19 cellular contexts compared by ENCODE assay signal in genomic region chr3:159429702-159430101, GRCh38.
A peak's percentile ranks its signal among the peaks of the same experiment; 100 is the strongest.
DNase-seq lines count a peak whose midpoint lies in the region; TF ChIP-seq lines count a peak whose summit lies in the region.
"Had no signal": no experiment of that assay in that cellular context is flagged by ENCODE, and none has a peak within 500 bp of the region (broad histone marks: within the 10 kb centered on the region; RNA-seq: fewer than 3 reads in every experiment).

No MANE protein-coding gene starts in this region.

- no peaks in the 10 kb centered on the region for H3K79me2 ChIP-seq in neural cell (replicated peaks; ENCODE audit: insufficient read depth, low read length)

- no peaks in the 10 kb centered on the region for H3K27me3 ChIP-seq in neural cell (ENCODE audit: insufficient read depth, low read depth, low read length)
- H3K27me3 ChIP-seq: BE2C; BLaER1 treated with 17β-estradiol and CSF1 and Interleukin-3, amounts not matched to agents 10 nM and 100 nM had no signal

- peak; percentile 77 for TF ChIP-seq EP300 in neural cell (conservative IDR thresholded peaks at IDR 0.05; ENCODE audit: poor library complexity, severe bottlenecking)

- no peak for TF ChIP-seq RAD21 in neural cell (conservative IDR thresholded peaks at IDR 0.05)

- H3K4me2 ChIP-seq in neural cell (ENCODE audit: low read length): no peak overlapping the region
- H3K4me2 ChIP-seq: A549; BLaER1 treated with 17β-estradiol and CSF1 and Interleukin-3, amounts not matched to agents 10 nM and 100 nM had no signal

- H2AFZ ChIP-seq in neural cell (ENCODE audit: low read depth, low read length): no peak overlapping the region
- H2AFZ ChIP-seq: GM23248 had no signal

- no peak overlapping the region for H3K9ac ChIP-seq in neural cell (ENCODE audit: low read length)
- H3K9ac ChIP-seq: BLaER1 treated with 17β-estradiol and CSF1 and Interleukin-3, amounts not matched to agents 10 nM and 100 nM; GM23248 had no signal

- no peaks in the 10 kb centered on the region for H3K9me3 ChIP-seq in neural cell (ENCODE audit: low read length)
- H3K9me3 ChIP-seq: A549; BE2C; BLaER1 treated with 17β-estradiol and CSF1 and Interleukin-3, amounts not matched to agents 10 nM and 100 nM had no signal

- H4K20me1 ChIP-seq in neural cell (ENCODE audit: insufficient read depth): no peaks in the 10 kb centered on the region
- H4K20me1 ChIP-seq: BLaER1 treated with 17β-estradiol and CSF1 and Interleukin-3, amounts not matched to agents 10 nM and 100 nM had no signal

- no peaks in the 10 kb centered on the region for H3K36me3 ChIP-seq in neural cell (ENCODE audit: insufficient read depth, low read length)
- H3K36me3 ChIP-seq: BE2C; BLaER1 treated with 17β-estradiol and CSF1 and Interleukin-3, amounts not matched to agents 10 nM and 100 nM had no signal

- H3K9me2 ChIP-seq in neural cell (ENCODE audit: insufficient read depth, low read length): no peaks in the 10 kb centered on the region

- no peak for TF ChIP-seq CTCF in neural cell (IDR thresholded peaks at IDR 0.05; ENCODE audit: poor library complexity, severe bottlenecking)
- TF ChIP-seq CTCF in GM20000 (IDR thresholded peaks at IDR 0.05; ENCODE audit: extremely low read depth, missing control alignments): no peak

- H3K4me3 ChIP-seq in neural cell (ENCODE audit: low read length): no peak overlapping the region
- H3K4me3 ChIP-seq: A549; BLaER1 treated with 17β-estradiol and CSF1 and Interleukin-3, amounts not matched to agents 10 nM and 100 nM; GM23248 had no signal

- DNase-seq in NCI-H1417 (lab: John Stamatoyannopoulos, UW): peak in 2 of 3 experiments; percentile 45 to 86
- DNase-seq in NCI-H1417 treated with DMSO at 0.1 percent for 48 hours (lab: John Stamatoyannopoulos, UW): no peak
- peak; percentile 63 for DNase-seq in NCI-H69 (lab: John Stamatoyannopoulos, UW)
- no peak for DNase-seq in GM20000 (ENCODE audit: low spot score)
- no peak for DNase-seq in activated CD8-positive, alpha-beta memory T cell treated with anti-CD3 and anti-CD28 coated beads, Interleukin-2, amount 50 U/mL, for 4 hours
- DNase-seq: 8988T; ACHN; AML-193; BE2C; CD4-positive, alpha-beta T cell; CD8-positive, alpha-beta memory T cell; DMS 273 treated with DMSO at 0.1 percent for 48 hours; DND-41; GM23248; H7; HCEC 1CT had no signal

- no peaks in the 10 kb centered on the region for H3F3A ChIP-seq in neural cell (ENCODE audit: insufficient read depth, low read length, poor library complexity, severe bottlenecking)

- no peak overlapping the region for H3K27ac ChIP-seq in neural cell (ENCODE audit: low read length)
- H3K27ac ChIP-seq: A549; BLaER1 treated with 17β-estradiol and CSF1 and Interleukin-3, amounts not matched to agents 10 nM and 100 nM; GM23248 had no signal

TF ChIP-seq in neural cell, 6 proteins besides CTCF, POLR2A, EP300 and RAD21:
- no peak for TF ChIP-seq MXI1 (conservative IDR thresholded peaks at IDR 0.05; ENCODE audit: poor library complexity, severe bottlenecking)
- TF ChIP-seq EZH2 (IDR thresholded peaks at IDR 0.05; ENCODE audit: borderline replicate concordance, insufficient read depth, low read length, poor library complexity, severe bottlenecking): no peak
- peak; percentile 73 for TF ChIP-seq REST (IDR thresholded peaks at IDR 0.05; ENCODE audit: borderline replicate concordance)
- TF ChIP-seq TAF1 (IDR thresholded peaks at IDR 0.05; ENCODE audit: low read depth): no peak
- no peak for TF ChIP-seq SMC3 (conservative IDR thresholded peaks at IDR 0.05; ENCODE audit: poor library complexity)
- peak; percentile 45 for TF ChIP-seq POLR2AphosphoS5 (IDR thresholded peaks at IDR 0.05)

Comparison
In these comparisons a context has a peak if more than half of its experiments do, and no peak if none do; other contexts are left out.
1. DNase-seq: peak in NCI-H1417 (2 of 3) and NCI-H69 (single experiment); none in NCI-H1417 treated with DMSO at 0.1 percent for 48 hours (single experiment), GM20000 (single experiment) and activated CD8-positive, alpha-beta memory T cell treated with anti-CD3 and anti-CD28 coated beads, Interleukin-2, amount 50 U/mL, for 4 hours (single experiment).